23 cellular contexts compared by ENCODE assay signal in the genomic region with DNA sequence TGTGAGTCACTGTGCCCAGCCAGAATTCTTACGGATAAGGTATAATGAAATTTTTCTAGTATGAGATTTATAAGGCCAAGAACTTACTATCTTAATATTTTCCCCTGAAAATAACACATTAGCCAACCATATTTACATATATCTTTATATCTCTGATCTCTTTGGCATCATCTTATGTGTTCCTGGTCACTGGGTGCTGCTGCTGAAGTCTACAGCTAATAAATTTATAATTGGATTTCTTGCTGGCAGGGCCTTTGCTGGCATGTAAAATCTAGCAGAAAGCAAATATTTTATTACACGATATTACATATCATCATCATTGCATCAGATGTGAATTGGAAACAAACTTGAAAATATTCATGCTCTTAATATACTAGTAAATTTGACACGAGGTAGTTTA.
"Had no signal": no experiment of that assay in that cellular context is flagged by ENCODE, and none has a peak within 500 bp of the region (broad histone marks: within the 10 kb centered on the region; RNA-seq: fewer than 3 reads in every experiment).

No MANE protein-coding gene starts in this region.

- DNase-seq: colonic mucosa; cortex of kidney; effector CD8-positive, alpha-beta T cell; effector memory CD8-positive, alpha-beta T cell; endodermal cell; erythroblast; esophagus squamous epithelium; foreskin fibroblast; foreskin melanocyte; gastrocnemius medialis; glutamatergic neuron; head of caudate nucleus; heart right ventricle; hippocampal formation; left cardiac atrium; left lung; left ventricle myocardium superior; lower lobe of right lung; mesenchymal stem cell; mucosa of descending colon; naive B cell had no signal

- H3K27ac ChIP-seq: colonic mucosa, epithelial cell of prostate, esophagus squamous epithelium, gastrocnemius medialis, heart right ventricle, left lung, lower lobe of right lung had no signal

- ATAC-seq: effector memory CD8-positive, alpha-beta T cell; esophagus mucosa; gastrocnemius medialis; heart right ventricle; left cardiac atrium; left lung; left ventricle myocardium superior; lower lobe of right lung; mucosa of descending colon had no signal

- H3K4me3 ChIP-seq: colonic mucosa, esophagus squamous epithelium, gastrocnemius medialis, heart right ventricle, left lung, lower lobe of right lung, mucosa of descending colon had no signal
